Comparison of ENCODE assay signal across 30 cellular contexts in the genomic region with DNA sequence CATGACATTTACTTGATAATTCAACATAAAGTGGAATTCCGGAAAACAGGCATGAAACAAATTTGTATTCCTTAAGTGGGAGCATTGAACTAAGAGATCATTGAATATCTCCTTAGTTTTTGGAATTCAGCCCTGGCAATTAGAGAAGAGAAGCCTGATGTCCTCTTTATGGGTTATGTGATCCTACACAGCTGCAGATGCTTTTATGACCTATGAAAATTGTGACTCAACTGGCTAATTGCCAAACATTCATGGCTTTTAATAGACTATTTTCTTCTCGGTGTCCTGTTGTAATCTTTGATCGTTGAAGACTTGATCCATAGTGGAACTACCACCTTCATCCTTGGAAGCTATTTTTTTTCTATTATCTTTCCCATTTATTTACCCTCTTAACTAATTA. TPM values are rescaled to one million over a fixed set of nuclear protein-coding genes. Genes with fewer than 3 reads are reported as not detected.
"Had no signal": no experiment of that assay in that cellular context is flagged by ENCODE, and none has a peak within 500 bp of the region (broad histone marks: within the 10 kb centered on the region; RNA-seq: fewer than 3 reads in every experiment).

No MANE protein-coding gene starts in this region.

- H3K4me3 Mint-ChIP-seq: effector memory CD8-positive, alpha-beta T cell; memory B cell; mesothelial cell of epicardium; naive thymus-derived CD8-positive, alpha-beta T cell; nephron progenitor cell; stimulated activated naive B cell treated with anti-CD40 and anti-IgM and Interleukin-4, amounts not matched to agents 10 μg/mL and 1 μg/mL and 100 μg/mL, for 72 hours; stimulated activated naive CD8-positive, alpha-beta T cell treated with anti-CD3 and anti-CD28 coated beads, Interleukin-15, Interleukin-2, amounts not matched to agents 100 ng/mL and 50 ng/mL, for 24 hours had no signal

- H3K27me3 Mint-ChIP-seq: memory B cell had no signal

- H3K9me3 Mint-ChIP-seq: effector memory CD8-positive, alpha-beta T cell; mesothelial cell of epicardium; nephron progenitor cell; stimulated activated naive B cell treated with anti-CD40 and anti-IgM and Interleukin-4, amounts not matched to agents 10 μg/mL and 1 μg/mL and 100 μg/mL, for 72 hours; stimulated activated naive CD8-positive, alpha-beta T cell treated with anti-CD3 and anti-CD28 coated beads, Interleukin-15, Interleukin-2, amounts not matched to agents 100 ng/mL and 50 ng/mL, for 24 hours had no signal

- H3K27me3 ChIP-seq: esophagus squamous epithelium, tibial nerve, upper lobe of right lung, uterus had no signal

- H3K4me1 Mint-ChIP-seq: memory B cell; mesothelial cell of epicardium; naive thymus-derived CD8-positive, alpha-beta T cell; nephron progenitor cell; stimulated activated naive B cell treated with anti-CD40 and anti-IgM and Interleukin-4, amounts not matched to agents 10 μg/mL and 1 μg/mL and 100 μg/mL, for 72 hours had no signal

- ATAC-seq: effector memory CD8-positive, alpha-beta T cell; left lobe of liver; mucosa of descending colon; naive thymus-derived CD8-positive, alpha-beta T cell; right cardiac atrium; stimulated activated naive B cell treated with anti-CD40 and anti-IgM and Interleukin-4, amounts not matched to agents 10 μg/mL and 1 μg/mL and 100 μg/mL, for 72 hours; upper lobe of right lung had no signal

- H3K36me3 ChIP-seq: esophagus squamous epithelium, prostate gland, thoracic aorta, tibial nerve, upper lobe of right lung, uterus had no signal

- H3K9me3 ChIP-seq: esophagus squamous epithelium, mucosa of descending colon, prostate gland, thoracic aorta, tibial nerve, upper lobe of right lung, uterus had no signal

- H3K4me3 ChIP-seq: esophagus squamous epithelium, lung, mucosa of descending colon, prostate gland, thoracic aorta, tibial nerve, upper lobe of right lung, uterus had no signal

- H3K36me3 Mint-ChIP-seq: memory B cell; mesothelial cell of epicardium; stimulated activated naive B cell treated with anti-CD40 and anti-IgM and Interleukin-4, amounts not matched to agents 10 μg/mL and 1 μg/mL and 100 μg/mL, for 72 hours had no signal

- H3K4me1 ChIP-seq: esophagus squamous epithelium, prostate gland, tibial nerve, upper lobe of right lung, uterus had no signal

- H3K27ac ChIP-seq: esophagus squamous epithelium, prostate gland, thoracic aorta, tibial nerve, upper lobe of right lung, uterus had no signal

- DNase-seq: cortex of kidney; effector memory CD8-positive, alpha-beta T cell; erythroblast; esophagus squamous epithelium; head of caudate nucleus; kidney; mucosa of descending colon; naive thymus-derived CD8-positive, alpha-beta T cell; nephron progenitor cell; nucleus accumbens; right cardiac atrium; small intestine; stimulated activated CD4-positive, alpha-beta T cell treated with anti-CD3 and anti-CD28 coated beads, Interleukin-15, amount 100 ng/mL, for 24 hours; stimulated activated CD4-positive, alpha-beta T cell treated with anti-CD3 and anti-CD28 coated beads, Interleukin-2, amount 100 ng/mL, for 48 hours; stimulated activated naive B cell treated with anti-CD40 and anti-IgM and Interleukin-4, amounts not matched to agents 10 μg/mL and 1 μg/mL and 100 μg/mL, for 72 hours; upper lobe of right lung; uterus had no signal

RNA-seq across cellular contexts. Expression of gene AGBL1, which starts 46.1 kb away (rescaled TPM):
- total RNA-seq: dermis microvascular lymphatic vessel endothelial cell; glomerular endothelial cell; kidney; left lobe of liver; liver; mesothelial cell of epicardium; naive thymus-derived CD8-positive, alpha-beta T cell; osteocyte; renal cortical epithelial cell; right cardiac atrium; thoracic aorta had no signal
